Comparison of ENCODE assay signal across 8 cellular contexts in the genomic region with DNA sequence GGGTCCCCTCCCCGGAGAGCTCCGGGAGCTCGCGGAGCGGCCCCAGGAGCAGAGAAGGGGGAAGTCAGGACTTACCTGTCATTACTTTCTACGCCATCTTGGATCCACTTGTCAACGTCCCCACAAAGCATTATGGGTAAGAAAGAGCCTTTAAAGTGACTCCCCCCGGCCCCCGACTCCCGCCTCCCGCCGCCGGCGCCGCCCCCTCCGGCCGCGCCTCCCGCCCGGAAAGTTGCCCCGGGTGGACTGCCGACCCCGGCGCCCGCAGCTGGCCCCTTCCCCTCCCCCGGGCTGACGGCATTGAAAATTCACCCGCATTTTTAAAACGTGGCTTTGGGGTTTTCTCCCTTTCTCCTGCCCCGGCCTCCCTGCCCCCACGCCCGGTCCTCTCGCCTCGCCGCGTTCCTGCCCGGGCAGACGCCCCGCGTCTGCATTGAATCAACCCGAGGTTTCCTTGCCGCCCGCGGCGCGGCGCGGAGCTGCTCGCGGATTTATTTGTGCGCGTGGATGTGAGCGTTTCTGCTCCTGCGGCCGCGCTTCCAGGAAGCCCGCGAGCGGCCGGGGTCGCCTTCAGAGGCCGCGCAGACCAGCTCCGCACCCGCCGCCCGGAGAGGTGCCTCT. TPM values are rescaled to one million over a fixed set of nuclear protein-coding genes. Genes with fewer than 3 reads are reported as not detected.
DNase-seq lines count a peak whose midpoint lies in the region; ATAC-seq and TF ChIP-seq lines count a peak whose summit lies in the region.

A gene with protein sequence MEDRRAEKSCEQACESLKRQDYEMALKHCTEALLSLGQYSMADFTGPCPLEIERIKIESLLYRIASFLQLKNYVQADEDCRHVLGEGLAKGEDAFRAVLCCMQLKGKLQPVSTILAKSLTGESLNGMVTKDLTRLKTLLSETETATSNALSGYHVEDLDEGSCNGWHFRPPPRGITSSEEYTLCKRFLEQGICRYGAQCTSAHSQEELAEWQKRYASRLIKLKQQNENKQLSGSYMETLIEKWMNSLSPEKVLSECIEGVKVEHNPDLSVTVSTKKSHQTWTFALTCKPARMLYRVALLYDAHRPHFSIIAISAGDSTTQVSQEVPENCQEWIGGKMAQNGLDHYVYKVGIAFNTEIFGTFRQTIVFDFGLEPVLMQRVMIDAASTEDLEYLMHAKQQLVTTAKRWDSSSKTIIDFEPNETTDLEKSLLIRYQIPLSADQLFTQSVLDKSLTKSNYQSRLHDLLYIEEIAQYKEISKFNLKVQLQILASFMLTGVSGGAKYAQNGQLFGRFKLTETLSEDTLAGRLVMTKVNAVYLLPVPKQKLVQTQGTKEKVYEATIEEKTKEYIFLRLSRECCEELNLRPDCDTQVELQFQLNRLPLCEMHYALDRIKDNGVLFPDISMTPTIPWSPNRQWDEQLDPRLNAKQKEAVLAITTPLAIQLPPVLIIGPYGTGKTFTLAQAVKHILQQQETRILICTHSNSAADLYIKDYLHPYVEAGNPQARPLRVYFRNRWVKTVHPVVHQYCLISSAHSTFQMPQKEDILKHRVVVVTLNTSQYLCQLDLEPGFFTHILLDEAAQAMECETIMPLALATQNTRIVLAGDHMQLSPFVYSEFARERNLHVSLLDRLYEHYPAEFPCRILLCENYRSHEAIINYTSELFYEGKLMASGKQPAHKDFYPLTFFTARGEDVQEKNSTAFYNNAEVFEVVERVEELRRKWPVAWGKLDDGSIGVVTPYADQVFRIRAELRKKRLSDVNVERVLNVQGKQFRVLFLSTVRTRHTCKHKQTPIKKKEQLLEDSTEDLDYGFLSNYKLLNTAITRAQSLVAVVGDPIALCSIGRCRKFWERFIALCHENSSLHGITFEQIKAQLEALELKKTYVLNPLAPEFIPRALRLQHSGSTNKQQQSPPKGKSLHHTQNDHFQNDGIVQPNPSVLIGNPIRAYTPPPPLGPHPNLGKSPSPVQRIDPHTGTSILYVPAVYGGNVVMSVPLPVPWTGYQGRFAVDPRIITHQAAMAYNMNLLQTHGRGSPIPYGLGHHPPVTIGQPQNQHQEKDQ (N-terminal part only) (minus strand): TSS at position 124 of the 621 bp plus-strand sequence. CDS start 26,392 bp downstream, outside the sequence.

- TF ChIP-seq CTCF in astrocyte of the cerebellum (IDR thresholded peaks at IDR 0.05; ENCODE audit: low read depth, low read length, missing control alignments) (no peak), hepatocyte (IDR thresholded peaks at IDR 0.05; ENCODE audit: poor library complexity) (no peak)

- under 1% methylated on average over 39 of the region's 67 CpGs for WGBS in hepatocyte (ENCODE audit: low lambda C conversion rate, missing lambda C conversion rate)
- 0 to 1% methylated on average over 50 to 67 of the region's 67 CpGs for WGBS in aorta, 2 donors

- DNase-seq in NCI-H2081 (lab: John Stamatoyannopoulos, UW) (peak; percentile 85 to 86), T-helper 9 cell (peak; percentile 64), astrocyte of the cerebellum (ENCODE audit: low read depth) (peak; percentile 74), hepatocyte (ENCODE audit: low spot score) (peak; percentile 95), renal cortical epithelial cell (ENCODE audit: low read depth) (peak; percentile 86), aorta (peak; percentile 86 to 91)

- H3K4me1 ChIP-seq in hepatocyte (ENCODE audit: insufficient read depth) (peaks cover 38% of the 10 kb centered on the region), aorta (ENCODE audit: control insufficient read depth in 1 of 2, insufficient read depth in 2 of 2, low read length in 2 of 2) (no peaks in the 10 kb centered on the region)

- peak within 1 kb of the TSS; percentile 98 for H2AFZ ChIP-seq in hepatocyte

- no peaks in the 10 kb centered on the region for H3K9me2 ChIP-seq in hepatocyte (replicated peaks; ENCODE audit: insufficient read depth)

- intact Hi-C loops in aorta (cut with DNase I) = loop anchor here in 1 of 2 donors (10.0 kb wide), 1 partner anchor 120 kb away; a partner anchor contains a TSS

- peaks cover 58% of the 10 kb centered on the region for H3K79me2 ChIP-seq in hepatocyte

- H3K27me3 ChIP-seq in hepatocyte (no peaks in the 10 kb centered on the region), aorta (ENCODE audit: control insufficient read depth in 1 of 2, insufficient read depth in 2 of 2, low read length in 1 of 2) (no peaks in the 10 kb centered on the region)

- H3K4me3 ChIP-seq in GM08714 (ENCODE audit: low read length) = peak within 1 kb of the TSS; percentile 94
- H3K4me3 ChIP-seq in astrocyte of the cerebellum (ENCODE audit: low read depth, low read length) = peak within 1 kb of the TSS; percentile 73
- H3K4me3 ChIP-seq in hepatocyte = peak within 1 kb of the TSS; percentile 93
- peak within 1 kb of the TSS; percentile 82 to 99 for H3K4me3 ChIP-seq in aorta (ENCODE audit: low read length in 2 of 2)

- peaks cover 30% of the 10 kb centered on the region for H4K20me1 ChIP-seq in hepatocyte (ENCODE audit: insufficient read depth, poor library complexity, severe bottlenecking)

- no peaks in the 10 kb centered on the region for H3K9me3 ChIP-seq in hepatocyte (ENCODE audit: low read depth)
- H3K9me3 ChIP-seq in aorta (ENCODE audit: control insufficient read depth, low read length) = no peaks in the 10 kb centered on the region

- H3K4me2 ChIP-seq in hepatocyte = peak within 1 kb of the TSS; percentile 88

- peak; percentile 46 for ATAC-seq in HG02884 (IDR thresholded peaks at IDR 0.05; ENCODE audit: unreplicated experiment)
- peak; percentile 89 for ATAC-seq in aorta (ENCODE audit: low FRiP score)

- no peaks in the 10 kb centered on the region for H3K36me3 ChIP-seq in hepatocyte (replicated peaks; ENCODE audit: insufficient read depth, low read depth)
- H3K36me3 ChIP-seq in aorta (ENCODE audit: control insufficient read depth in 1 of 2, insufficient read depth in 2 of 2, low read length in 1 of 2) = no peaks in the 10 kb centered on the region

- in situ Hi-C loops in astrocyte of the cerebellum (cut with HindIII; ENCODE audit: low sequenced_read_pairs) = no loop called here

- peak within 1 kb of the TSS; percentile 100 for H3K27ac ChIP-seq in hepatocyte
- H3K27ac ChIP-seq in aorta (ENCODE audit: low read depth in 1 of 2, low read length in 2 of 2) = peak within 1 kb of the TSS in 1 of 2 donors; percentile 5

RNA-seq across cellular contexts. Expression of the gene that starts here (rescaled TPM):
- 47.1 and 77.2 TPM in 2 replicates for total RNA-seq in hepatocyte
- polyA plus RNA-seq in hepatocyte = 32.7 and 34.1 TPM in 2 replicates
- total RNA-seq in renal cortical epithelial cell = 21.7 and 88.9 TPM in 2 replicates
- total RNA-seq in aorta = 10 to 100 TPM; 47.4 to 75.7 TPM
- polyA plus RNA-seq in aorta = 1 to 10 TPM; 2.8 to 3.5 TPM
